In the genomic region with DNA sequence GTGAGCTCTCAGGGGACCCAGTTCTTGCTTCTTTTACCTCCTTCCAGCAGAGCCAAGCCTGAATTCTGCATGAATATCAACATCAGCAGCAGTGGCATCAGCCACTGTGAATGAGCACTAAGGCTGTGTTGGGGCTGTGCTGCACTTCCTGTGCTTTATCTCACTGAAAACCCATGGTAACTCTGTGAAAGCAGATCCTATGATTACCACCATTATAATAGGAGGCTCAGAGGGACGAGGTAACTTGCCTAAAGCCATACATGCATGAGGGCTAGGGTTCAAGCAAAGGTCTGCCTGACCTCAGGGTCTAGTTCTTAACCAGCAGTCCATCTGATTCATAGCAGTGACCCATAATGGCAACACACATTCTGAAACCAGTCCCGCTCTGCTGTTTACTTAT, we compare ENCODE assay signal across 21 cellular contexts.
"Had no signal": no experiment of that assay in that cellular context is flagged by ENCODE, and none has a peak within 500 bp of the region (broad histone marks: within the 10 kb centered on the region; RNA-seq: fewer than 3 reads in every experiment).

No MANE protein-coding gene starts in this region.

- H3K36me3 ChIP-seq: MG63 had no signal

- H3K4me3 ChIP-seq: MG63 had no signal

- ATAC-seq: HepG2, Panc1, PC-3 had no signal

- FAIRE-seq: HepG2 had no signal

- DNase-seq: IMR-90; Karpas-422; KG1; MG63; NCI-H1092; NCI-H1105 treated with DMSO at 0.1 percent for 48 hours; NCI-H1436 treated with DMSO at 0.1 percent for 48 hours; NCI-H187; NCI-H2029; NCI-H2171; NCI-H226; NCI-H446; NCI-H510A; NCI-H524 treated with DMSO at 0.1 percent for 48 hours; NK-92 treated with Interleukin-12 subunit alpha and Interleukin-12 subunit beta, amount 100 ng/mL, for 24 hours; PC-3; SHP77; T-helper 2 cell had no signal

- H3K9me3 ChIP-seq: MG63 had no signal

- H3K27ac ChIP-seq: RWPE1 had no signal
